23 cellular contexts compared by ENCODE assay signal in the genomic region with DNA sequence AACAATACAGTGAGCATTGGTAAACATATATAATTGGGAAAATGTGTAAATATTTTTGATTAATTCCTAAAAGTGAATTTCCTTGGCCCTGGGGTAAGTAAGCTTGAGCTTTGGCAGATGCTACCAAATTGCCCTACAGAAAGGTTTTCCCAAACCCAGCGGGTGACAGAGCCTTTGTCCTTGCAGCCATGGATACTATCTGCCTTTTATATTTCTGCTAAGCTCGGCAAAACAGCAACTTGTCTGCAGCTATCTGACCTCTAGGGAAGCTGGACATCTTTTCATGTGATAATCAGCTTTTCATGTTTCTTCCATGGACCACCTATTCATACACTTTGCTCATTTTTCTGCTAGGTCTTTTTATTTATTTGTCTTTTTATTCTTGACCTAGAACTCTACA.
"Had no signal": no experiment of that assay in that cellular context is flagged by ENCODE, and none has a peak within 500 bp of the region (broad histone marks: within the 10 kb centered on the region; RNA-seq: fewer than 3 reads in every experiment).

No MANE protein-coding gene starts in this region.

- H3K4me3 Mint-ChIP-seq: activated CD4-positive, alpha-beta T cell treated with anti-CD3 and anti-CD28 coated beads, Interleukin-2, amount 10 ng/mL, durations not matched to agents 7 days and 5 days; activated CD8-positive, alpha-beta memory T cell treated with anti-CD3 and anti-CD28 coated beads, Interleukin-2, amount 10 ng/mL, durations not matched to agents 7 days and 5 days; activated CD8-positive, alpha-beta T cell treated with anti-CD3 and anti-CD28 coated beads for 36 hours; activated naive CD4-positive, alpha-beta T cell treated with anti-CD3 and anti-CD28 coated beads, Interleukin-2, amount 10 ng/mL, durations not matched to agents 7 days and 5 days; naive thymus-derived CD4-positive, alpha-beta T cell; stimulated activated naive B cell treated with anti-CD40 and anti-IgM and Interleukin-4, amounts not matched to agents 10 μg/mL and 1 μg/mL and 100 μg/mL, for 72 hours had no signal

- FAIRE-seq: kidney, TTC549, urothelium cell line had no signal

- H3K4me1 ChIP-seq: lower lobe of right lung, sigmoid colon had no signal

- H3K36me3 Mint-ChIP-seq: activated CD8-positive, alpha-beta memory T cell treated with anti-CD3 and anti-CD28 coated beads, Interleukin-2, amount 10 ng/mL, durations not matched to agents 7 days and 5 days; activated naive CD4-positive, alpha-beta T cell treated with anti-CD3 and anti-CD28 coated beads, Interleukin-2, amount 10 ng/mL, durations not matched to agents 7 days and 5 days had no signal

- H3K4me1 Mint-ChIP-seq: activated CD4-positive, alpha-beta T cell treated with anti-CD3 and anti-CD28 coated beads, Interleukin-2, amount 10 ng/mL, durations not matched to agents 7 days and 5 days; activated CD8-positive, alpha-beta memory T cell treated with anti-CD3 and anti-CD28 coated beads, Interleukin-2, amount 10 ng/mL, durations not matched to agents 7 days and 5 days; activated naive CD4-positive, alpha-beta T cell treated with anti-CD3 and anti-CD28 coated beads, Interleukin-2, amount 10 ng/mL, durations not matched to agents 7 days and 5 days; naive thymus-derived CD4-positive, alpha-beta T cell; stimulated activated naive B cell treated with anti-CD40 and anti-IgM and Interleukin-4, amounts not matched to agents 10 μg/mL and 1 μg/mL and 100 μg/mL, for 72 hours had no signal

- H3K27ac ChIP-seq: coronary artery, lower lobe of right lung, sigmoid colon, transverse colon, WERI-Rb-1 had no signal

- H3K27me3 Mint-ChIP-seq: activated CD4-positive, alpha-beta T cell treated with anti-CD3 and anti-CD28 coated beads, Interleukin-2, amount 10 ng/mL, durations not matched to agents 7 days and 5 days; activated CD8-positive, alpha-beta memory T cell treated with anti-CD3 and anti-CD28 coated beads, Interleukin-2, amount 10 ng/mL, durations not matched to agents 7 days and 5 days; activated CD8-positive, alpha-beta T cell treated with anti-CD3 and anti-CD28 coated beads for 36 hours; activated naive CD4-positive, alpha-beta T cell treated with anti-CD3 and anti-CD28 coated beads, Interleukin-2, amount 10 ng/mL, durations not matched to agents 7 days and 5 days; naive thymus-derived CD4-positive, alpha-beta T cell; progenitor cell of endocrine pancreas; stimulated activated naive B cell treated with anti-CD40 and anti-IgM and Interleukin-4, amounts not matched to agents 10 μg/mL and 1 μg/mL and 100 μg/mL, for 72 hours had no signal

- H3K27ac Mint-ChIP-seq: activated CD4-positive, alpha-beta T cell treated with anti-CD3 and anti-CD28 coated beads, Interleukin-2, amount 10 ng/mL, durations not matched to agents 7 days and 5 days; activated CD8-positive, alpha-beta memory T cell treated with anti-CD3 and anti-CD28 coated beads, Interleukin-2, amount 10 ng/mL, durations not matched to agents 7 days and 5 days; activated CD8-positive, alpha-beta T cell treated with anti-CD3 and anti-CD28 coated beads for 36 hours; activated naive CD4-positive, alpha-beta T cell treated with anti-CD3 and anti-CD28 coated beads, Interleukin-2, amount 10 ng/mL, durations not matched to agents 7 days and 5 days; naive thymus-derived CD4-positive, alpha-beta T cell; progenitor cell of endocrine pancreas; stimulated activated naive B cell treated with anti-CD40 and anti-IgM and Interleukin-4, amounts not matched to agents 10 μg/mL and 1 μg/mL and 100 μg/mL, for 72 hours had no signal

- H3K27me3 ChIP-seq: sigmoid colon, transverse colon had no signal

- H3K4me3 ChIP-seq: coronary artery, lower lobe of right lung, sigmoid colon, transverse colon had no signal

- H3K9me3 ChIP-seq: lower lobe of right lung, sigmoid colon, transverse colon had no signal

- DNase-seq: activated CD4-positive, alpha-beta T cell treated with anti-CD3 and anti-CD28 coated beads, Interleukin-2, amount 10 ng/mL, durations not matched to agents 7 days and 5 days; activated CD4-positive, CD25-positive, alpha-beta regulatory T cell treated with anti-CD3 and anti-CD28 coated beads, Interleukin-2, amount 50 U/mL, for 72 hours; activated CD8-positive, alpha-beta memory T cell treated with anti-CD3 and anti-CD28 coated beads, Interleukin-2, amount 10 ng/mL, durations not matched to agents 7 days and 5 days; activated CD8-positive, alpha-beta T cell treated with anti-CD3 and anti-CD28 coated beads for 36 hours; activated effector memory CD4-positive, alpha-beta T cell treated with anti-CD3 and anti-CD28 coated beads, Interleukin-2, amount 50 U/mL, for 16 hours; activated naive CD4-positive, alpha-beta T cell treated with anti-CD3 and anti-CD28 coated beads, Interleukin-2, amount 10 ng/mL, durations not matched to agents 7 days and 5 days; activated T-cell treated with anti-CD3 and anti-CD28 coated beads for 4 hours; amygdala; cerebellar nuclear complex; kidney; lower lobe of right lung; naive thymus-derived CD4-positive, alpha-beta T cell; retina; sigmoid colon; stimulated activated CD4-positive, alpha-beta T cell treated with anti-CD3 and anti-CD28 coated beads, Interleukin-2, amount 100 ng/mL, for 48 hours; stimulated activated CD8-positive, alpha-beta memory T cell treated with anti-CD3 and anti-CD28 coated beads, Interleukin-4, amount 100 ng/mL, for 48 hours; stimulated activated naive B cell treated with anti-CD40 and anti-IgM and Interleukin-4, amounts not matched to agents 10 μg/mL and 1 μg/mL and 100 μg/mL, for 72 hours; transverse colon; WERI-Rb-1 had no signal

- H3K9me3 Mint-ChIP-seq: activated CD4-positive, alpha-beta T cell treated with anti-CD3 and anti-CD28 coated beads, Interleukin-2, amount 10 ng/mL, durations not matched to agents 7 days and 5 days; activated CD8-positive, alpha-beta T cell treated with anti-CD3 and anti-CD28 coated beads for 36 hours; activated naive CD4-positive, alpha-beta T cell treated with anti-CD3 and anti-CD28 coated beads, Interleukin-2, amount 10 ng/mL, durations not matched to agents 7 days and 5 days; naive thymus-derived CD4-positive, alpha-beta T cell; stimulated activated naive B cell treated with anti-CD40 and anti-IgM and Interleukin-4, amounts not matched to agents 10 μg/mL and 1 μg/mL and 100 μg/mL, for 72 hours had no signal
